ENCODE assay signal across 16 cellular contexts in the genomic region with DNA sequence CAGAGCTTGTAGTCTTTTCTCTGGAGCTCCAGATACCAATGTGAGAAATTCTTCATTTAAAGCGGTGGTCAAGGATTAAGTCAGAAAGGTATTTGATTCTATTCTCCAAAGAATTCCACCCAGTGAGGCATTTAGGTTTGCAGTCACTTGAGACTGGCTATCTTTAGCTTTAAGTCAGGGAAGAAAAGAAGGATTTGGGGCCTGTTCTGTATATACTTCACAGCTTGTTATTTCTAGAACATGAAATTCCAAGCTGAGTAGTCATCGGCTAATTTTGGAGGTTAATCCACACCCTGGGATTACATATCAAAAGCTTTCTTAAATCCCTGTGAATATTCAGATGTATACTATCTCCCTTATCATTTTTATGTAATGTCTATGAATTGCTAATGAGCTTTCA. TPM values are rescaled to one million over a fixed set of nuclear protein-coding genes. Genes with fewer than 3 reads are reported as not detected.
DNase-seq lines count a peak whose midpoint lies in the region; FAIRE-seq and TF ChIP-seq lines count a peak whose summit lies in the region.
"Had no signal": no experiment of that assay in that cellular context is flagged by ENCODE, and none has a peak within 500 bp of the region (broad histone marks: within the 10 kb centered on the region; RNA-seq: fewer than 3 reads in every experiment).

No MANE protein-coding gene starts in this region.

- H3K27me3 Mint-ChIP-seq in neural progenitor cell (ENCODE audit: insufficient read depth, low read depth), result peaks cover 4% of the 10 kb centered on the region
- H3K27me3 Mint-ChIP-seq: activated CD4-positive, alpha-beta T cell treated with anti-CD3 and anti-CD28 coated beads for 36 hours had no signal

- peaks cover 78% of the 10 kb centered on the region for H3K4me1 ChIP-seq in OCI-LY1 (ENCODE audit: insufficient read depth, low read length, severe bottlenecking)
- H3K4me1 ChIP-seq in neural progenitor cell, result peaks cover 26% of the 10 kb centered on the region

- H3K4me2 ChIP-seq in OCI-LY1 (ENCODE audit: low read length) (no peak overlapping the region), neural progenitor cell (peak overlapping the region; percentile 11)

- H3K27ac Mint-ChIP-seq in neural progenitor cell, result peak overlapping the region; percentile 93
- H3K27ac Mint-ChIP-seq: activated CD4-positive, alpha-beta T cell treated with anti-CD3 and anti-CD28 coated beads for 36 hours; activated T-cell treated with anti-CD3 and anti-CD28 coated beads, Interleukin-2, amount 50 U/mL, for 72 hours had no signal

- H3K79me2 ChIP-seq in OCI-LY1 (ENCODE audit: insufficient read depth, low read length) (no peaks in the 10 kb centered on the region), neural progenitor cell (ENCODE audit: low read depth) (no peaks in the 10 kb centered on the region)

- H3K4me1 Mint-ChIP-seq in neural progenitor cell, result peaks cover 20% of the 10 kb centered on the region
- H3K4me1 Mint-ChIP-seq: activated CD4-positive, alpha-beta T cell treated with anti-CD3 and anti-CD28 coated beads for 36 hours had no signal

- no peak for FAIRE-seq in GM12891 (lab: Jason Lieb, UNC)
- FAIRE-seq: endometrium, G401.6 had no signal

- no peak for TF ChIP-seq CTCF in OCI-LY1 (IDR thresholded peaks at IDR 0.05; ENCODE audit: low read length)
- TF ChIP-seq CTCF in epithelial cell of esophagus (IDR thresholded peaks at IDR 0.05; ENCODE audit: insufficient read depth, low read depth, low read length, missing control alignments), result no peak
- TF ChIP-seq CTCF in neural progenitor cell (IDR thresholded peaks at IDR 0.05), result no peak

- H3K36me3 ChIP-seq in OCI-LY1 (ENCODE audit: insufficient read depth, low read length) (no peaks in the 10 kb centered on the region), neural progenitor cell (no peaks in the 10 kb centered on the region)

- DNase-seq in EL (peak; percentile 29), epithelial cell of esophagus (ENCODE audit: low read depth) (peak; percentile 8), neural progenitor cell (ENCODE audit: low spot score) (peak; percentile 68), activated T-cell treated with anti-CD3 and anti-CD28 coated beads for 4 hours (no peak), GM12891 (ENCODE audit: insufficient read length, low spot score) (no peak), NCI-H146 treated with DMSO at 0.1 percent for 48 hours (lab: John Stamatoyannopoulos, UW; ENCODE audit: unreplicated experiment) (no peak), OCI-M1 (lab: John Stamatoyannopoulos, UW) (no peak)
- DNase-seq: activated CD4-positive, alpha-beta T cell treated with anti-CD3 and anti-CD28 coated beads for 36 hours; activated T-cell treated with anti-CD3 and anti-CD28 coated beads, Interleukin-2, amount 50 U/mL, for 72 hours; NCI-H2081; retina; T-helper 1 cell had no signal

- no peaks in the 10 kb centered on the region for H3K9me2 ChIP-seq in OCI-LY1 (ENCODE audit: low read depth, low read length)

- H3K9ac ChIP-seq in OCI-LY1 (ENCODE audit: low read length) (peak overlapping the region; percentile 74), neural progenitor cell (no peak overlapping the region)

- TF ChIP-seq POLR2A in GM12891 (IDR thresholded peaks at IDR 0.05; ENCODE audit: low read depth, low read length), result no peak

- H3K36me3 Mint-ChIP-seq in neural progenitor cell, result no peaks in the 10 kb centered on the region
- H3K36me3 Mint-ChIP-seq: CD14-positive monocyte had no signal

- H3K4me3 ChIP-seq in OCI-LY1 (ENCODE audit: low read depth, low read length, poor library complexity, severe bottlenecking) (no peak overlapping the region), epithelial cell of esophagus (ENCODE audit: low read length) (no peak overlapping the region), neural progenitor cell (no peak overlapping the region)

- H3K27me3 ChIP-seq in OCI-LY1 (ENCODE audit: insufficient read depth, low read length) (no peaks in the 10 kb centered on the region), neural progenitor cell (no peaks in the 10 kb centered on the region)

- H3K9me3 Mint-ChIP-seq in neural progenitor cell, result no peaks in the 10 kb centered on the region
- H3K9me3 Mint-ChIP-seq: activated T-cell treated with anti-CD3 and anti-CD28 coated beads, Interleukin-2, amount 50 U/mL, for 72 hours; CD14-positive monocyte had no signal

- H3K9me3 ChIP-seq in OCI-LY1 (ENCODE audit: low read length), result no peaks in the 10 kb centered on the region
- no peaks in the 10 kb centered on the region for H3K9me3 ChIP-seq in neural progenitor cell (ENCODE audit: low read depth)

- H3F3A ChIP-seq in OCI-LY1 (ENCODE audit: insufficient read depth, low read length), result no peaks in the 10 kb centered on the region
- H3F3A ChIP-seq in neural progenitor cell (ENCODE audit: low read depth), result peaks cover 14% of the 10 kb centered on the region

- H4K20me1 ChIP-seq in OCI-LY1 (ENCODE audit: insufficient read depth, low read length), result no peaks in the 10 kb centered on the region
- H4K20me1 ChIP-seq in neural progenitor cell (ENCODE audit: low read depth), result no peaks in the 10 kb centered on the region

- H3K27ac ChIP-seq in OCI-LY1 (ENCODE audit: low read depth, low read length, poor library complexity, severe bottlenecking) (peak overlapping the region; percentile 100), neural progenitor cell (peak overlapping the region; percentile 68)

- H3K4me3 Mint-ChIP-seq in neural progenitor cell, result no peak overlapping the region
- H3K4me3 Mint-ChIP-seq: activated CD4-positive, alpha-beta T cell treated with anti-CD3 and anti-CD28 coated beads for 36 hours; activated T-cell treated with anti-CD3 and anti-CD28 coated beads, Interleukin-2, amount 50 U/mL, for 72 hours; CD14-positive monocyte had no signal

- H2AFZ ChIP-seq in OCI-LY1 (ENCODE audit: low read length), result no peak overlapping the region
- H2AFZ ChIP-seq in neural progenitor cell (replicated peaks), result no peak overlapping the region

TF ChIP-seq in GM12891, 5 proteins besides CTCF, POLR2A, EP300 and RAD21:
- TF ChIP-seq SPI1 (IDR thresholded peaks at IDR 0.05; ENCODE audit: low read depth, low read length), result no peak
- TF ChIP-seq TAF1 (IDR thresholded peaks at IDR 0.05; ENCODE audit: low read depth, low read length), result no peak
- TF ChIP-seq POU2F2 (IDR thresholded peaks at IDR 0.05; ENCODE audit: low read depth, low read length), result no peak
- TF ChIP-seq PAX5 (IDR thresholded peaks at IDR 0.05; ENCODE audit: insufficient read depth, low read length, severe bottlenecking), result no peak
- TF ChIP-seq POLR2AphosphoS5 (IDR thresholded peaks at IDR 0.05; ENCODE audit: low read depth, low read length), result no peak
TF ChIP-seq in GM12891: peak in this region for 0.

RNA-seq across cellular contexts. Expression of a gene that starts 39.4 kb away (rescaled TPM):
- total RNA-seq in neural progenitor cell (ENCODE audit: low replicate concordance), result 0.45 and 1.4 TPM in 2 replicates
- 0.86 TPM for polyA plus RNA-seq in GM12891 (2012; ENCODE audit: low read depth, missing spikeins)

Comparison
In these comparisons a context has a peak if more than half of its experiments do, and no peak if none do; other contexts are left out.
1. DNase-seq: peak in EL (single experiment), epithelial cell of esophagus (single experiment) and neural progenitor cell (single experiment); none in activated T-cell treated with anti-CD3 and anti-CD28 coated beads for 4 hours (single experiment), GM12891 (single experiment), NCI-H146 treated with DMSO at 0.1 percent for 48 hours (single experiment) and OCI-M1 (single experiment).